31 cellular contexts compared by ENCODE assay signal in genomic region chr1:227815468-227816409, GRCh38. TPM values are rescaled to one million over a fixed set of nuclear protein-coding genes. Genes with fewer than 3 reads are reported as not detected.
"Had no signal": no experiment of that assay in that cellular context is flagged by ENCODE, and none has a peak within 500 bp of the region (broad histone marks: within the 10 kb centered on the region; RNA-seq: fewer than 3 reads in every experiment).

Gene PRSS38, plus strand, starts transcription at chr1:227815675. Its CDS starts 42 bp downstream, at chr1:227815717.

- H3K4me3 ChIP-seq: adrenal gland, ascending aorta, hepatocyte, mucosa of descending colon, vagina had no signal

- H3K27me3 ChIP-seq: adrenal gland, ascending aorta, hepatocyte, testis, vagina had no signal

- H2AFZ ChIP-seq: hepatocyte had no signal

- H3K4me2 ChIP-seq: hepatocyte had no signal

- H3K79me2 ChIP-seq: hepatocyte had no signal

- H3K9me3 ChIP-seq: adrenal gland, testis had no signal

- FAIRE-seq: colon, endothelial cell of umbilical vein, frontal cortex, small intestine had no signal

- DNase-seq: activated CD4-positive, alpha-beta T cell treated with anti-CD3 and anti-CD28 coated beads for 36 hours; activated CD4-positive, alpha-beta T cell treated with anti-CD3 and anti-CD28 coated beads, Interleukin-2, amount 50 U/mL, for 4 hours; activated CD8-positive, alpha-beta memory T cell treated with anti-CD3 and anti-CD28 coated beads for 24 hours; activated CD8-positive, alpha-beta memory T cell treated with anti-CD3 and anti-CD28 coated beads, Interleukin-2, amount 50 U/mL, for 4 hours; activated naive CD4-positive, alpha-beta T cell; activated T-cell treated with anti-CD3 and anti-CD28 coated beads, Interleukin-2, amount 50 U/mL, for 4 hours; adrenal gland; central memory CD4-positive, alpha-beta T cell; effector memory CD4-positive, alpha-beta T cell; glutamatergic neuron; left cardiac atrium; mesendoderm; mucosa of descending colon; small intestine; stimulated activated CD4-positive, alpha-beta T cell treated with anti-CD3 and anti-CD28 coated beads, Interleukin-15, amount 100 ng/mL, for 24 hours; stimulated activated naive B cell treated with anti-CD40 and anti-IgM and Interleukin-4, amounts not matched to agents 10 μg/mL and 1 μg/mL and 100 μg/mL, for 72 hours; T-helper 9 cell; testis had no signal

- H3K4me1 ChIP-seq: adrenal gland, ascending aorta, testis, vagina had no signal

- H3K27ac ChIP-seq: adrenal gland, ascending aorta, hepatocyte, testis, vagina had no signal

- ATAC-seq: activated CD4-positive, alpha-beta T cell treated with anti-CD3 and anti-CD28 coated beads for 36 hours; activated T-cell treated with anti-CD3 and anti-CD28 coated beads, Interleukin-2, amount 50 U/mL, for 4 hours; esophagus mucosa; left cardiac atrium; mucosa of descending colon; sciatic nerve; stimulated activated naive B cell treated with anti-CD40 and anti-IgM and Interleukin-4, amounts not matched to agents 10 μg/mL and 1 μg/mL and 100 μg/mL, for 72 hours had no signal

- H3K36me3 ChIP-seq: adrenal gland, ascending aorta, vagina had no signal

RNA-seq across cellular contexts. Expression of gene PRSS38, which starts in this region (rescaled TPM):
- total RNA-seq: activated CD4-positive, alpha-beta T cell treated with anti-CD3 and anti-CD28 coated beads for 36 hours; activated T-cell treated with anti-CD3 and anti-CD28 coated beads, Interleukin-2, amount 50 U/mL, for 4 hours; activated T-helper 2 cell treated with anti-CD3 and anti-CD28 coated beads, Interferon-gamma antibody, Interleukin-2, Interleukin-4, amounts not matched to agents 10 μg/mL and 5 μg/mL and 100 μg/mL, durations not matched to agents 14 hours and 24 hours and 36 hours; adrenal gland; ascending aorta; dermis microvascular lymphatic vessel endothelial cell; endothelial cell of umbilical vein; esophagus mucosa; frontal cortex; hepatocyte; left cardiac atrium; lower leg skin; mucosa of descending colon; neural crest cell; omental fat pad; sciatic nerve; vagina had no signal
- polyA plus RNA-seq: adrenal gland, endothelial cell of umbilical vein, hepatocyte, small intestine had no signal
